26 cellular contexts compared by ENCODE assay signal in the genomic region with DNA sequence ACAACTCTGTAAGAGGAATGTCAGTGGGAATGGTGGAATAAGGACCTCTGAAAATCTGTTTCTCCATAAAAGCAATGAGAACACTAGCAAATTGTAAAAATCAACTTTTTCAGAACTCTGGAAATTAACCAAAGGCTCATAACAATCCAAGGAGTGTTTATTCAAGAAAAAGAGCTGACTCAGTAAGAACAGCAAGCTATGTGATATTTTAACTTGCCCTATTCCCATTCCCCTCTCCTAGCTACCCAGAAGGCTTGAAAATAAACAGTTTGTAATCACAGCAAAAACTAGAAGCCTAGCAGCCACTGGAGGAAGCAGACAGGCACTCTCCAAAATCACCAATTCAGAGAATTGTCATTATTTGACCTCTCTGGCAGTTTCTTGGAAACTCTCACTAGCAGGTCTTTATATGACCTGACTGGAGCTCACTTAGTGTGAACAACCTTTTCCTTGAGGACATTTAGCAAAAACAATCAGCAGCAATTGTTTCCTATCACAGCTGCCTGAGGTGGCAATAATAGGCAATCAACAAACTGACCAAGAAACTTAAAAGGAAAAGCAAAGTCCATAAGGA.
DNase-seq lines count a peak whose midpoint lies in the region; ATAC-seq and TF ChIP-seq lines count a peak whose summit lies in the region.
"Had no signal": no experiment of that assay in that cellular context is flagged by ENCODE, and none has a peak within 500 bp of the region (broad histone marks: within the 10 kb centered on the region; RNA-seq: fewer than 3 reads in every experiment).

No MANE protein-coding gene starts in this region.

- H3K27me3 ChIP-seq in left lung: no peaks in the 10 kb centered on the region
- H3K27me3 ChIP-seq: Peyer's patch, SJCRH30, upper lobe of right lung had no signal

- no peaks in the 10 kb centered on the region for H3K9me3 ChIP-seq in left lung
- H3K9me3 ChIP-seq: Peyer's patch, SJCRH30, upper lobe of right lung had no signal

- H3K4me3 Mint-ChIP-seq in activated CD4-positive, alpha-beta T cell treated with anti-CD3 and anti-CD28 coated beads, Interleukin-2, amount 10 ng/mL, durations not matched to agents 24 days and 14 days: no peak overlapping the region
- no peak overlapping the region for H3K4me3 Mint-ChIP-seq in stimulated activated effector memory CD8-positive, alpha-beta T cell treated with anti-CD3 and anti-CD28 coated beads, Interleukin-12 subunit alpha, Interleukin-12 subunit beta, amount 100 ng/mL, for 72 hours
- H3K4me3 Mint-ChIP-seq: activated naive CD4-positive, alpha-beta T cell treated with anti-CD3 and anti-CD28 coated beads, Interleukin-2, amount 50 U/mL, for 24 hours; CD8-positive, alpha-beta memory T cell; HFFc6; T-helper 17 cell had no signal

- in situ Hi-C loops in astrocyte of the spinal cord (cut with HindIII; ENCODE audit: low sequenced_read_pairs): no loop called here

- H3K27ac Mint-ChIP-seq in activated CD4-positive, alpha-beta T cell treated with anti-CD3 and anti-CD28 coated beads, Interleukin-2, amount 10 ng/mL, durations not matched to agents 24 days and 14 days: no peak overlapping the region
- no peak overlapping the region for H3K27ac Mint-ChIP-seq in stimulated activated effector memory CD8-positive, alpha-beta T cell treated with anti-CD3 and anti-CD28 coated beads, Interleukin-12 subunit alpha, Interleukin-12 subunit beta, amount 100 ng/mL, for 72 hours
- H3K27ac Mint-ChIP-seq: activated naive CD4-positive, alpha-beta T cell treated with anti-CD3 and anti-CD28 coated beads, Interleukin-2, amount 50 U/mL, for 24 hours; CD8-positive, alpha-beta memory T cell; T-helper 17 cell had no signal

- H3K4me1 Mint-ChIP-seq in activated CD4-positive, alpha-beta T cell treated with anti-CD3 and anti-CD28 coated beads, Interleukin-2, amount 10 ng/mL, durations not matched to agents 24 days and 14 days: peaks cover 11% of the 10 kb centered on the region
- no peaks in the 10 kb centered on the region for H3K4me1 Mint-ChIP-seq in stimulated activated effector memory CD8-positive, alpha-beta T cell treated with anti-CD3 and anti-CD28 coated beads, Interleukin-12 subunit alpha, Interleukin-12 subunit beta, amount 100 ng/mL, for 72 hours

- H3K4me1 ChIP-seq in left lung: peaks cover 6 to 8% of the 10 kb centered on the region in 2 donors
- H3K4me1 ChIP-seq: Peyer's patch, SJCRH30, upper lobe of right lung had no signal

- H3K4me3 ChIP-seq in astrocyte of the spinal cord (ENCODE audit: low read depth, low read length) (no peak overlapping the region), left lung (no peak overlapping the region)
- H3K4me3 ChIP-seq: lung, Peyer's patch, SJCRH30, skin epidermis, upper lobe of right lung had no signal

- no peaks in the 10 kb centered on the region for H3K36me3 ChIP-seq in left lung
- H3K36me3 ChIP-seq: Peyer's patch, SJCRH30, upper lobe of right lung had no signal

- ATAC-seq in left lung (peak; percentile 64), GM21390 (IDR thresholded peaks at IDR 0.05; ENCODE audit: unreplicated experiment) (no peak)
- peak; percentile 34 for ATAC-seq in stimulated activated effector memory CD8-positive, alpha-beta T cell treated with anti-CD3 and anti-CD28 coated beads, Interleukin-12 subunit alpha, Interleukin-12 subunit beta, amount 100 ng/mL, for 72 hours
- ATAC-seq: T-helper 17 cell had no signal

- peak overlapping the region; percentile 24 to 61 for H3K27ac ChIP-seq in left lung
- H3K27ac ChIP-seq: Peyer's patch, SJCRH30, upper lobe of right lung had no signal

- H3K36me3 Mint-ChIP-seq in activated CD4-positive, alpha-beta T cell treated with anti-CD3 and anti-CD28 coated beads, Interleukin-2, amount 10 ng/mL, durations not matched to agents 24 days and 14 days (ENCODE audit: low read depth): peaks cover 2% of the 10 kb centered on the region
- H3K36me3 Mint-ChIP-seq in stimulated activated effector memory CD8-positive, alpha-beta T cell treated with anti-CD3 and anti-CD28 coated beads, Interleukin-12 subunit alpha, Interleukin-12 subunit beta, amount 100 ng/mL, for 72 hours: no peaks in the 10 kb centered on the region
- H3K36me3 Mint-ChIP-seq: activated naive CD4-positive, alpha-beta T cell treated with anti-CD3 and anti-CD28 coated beads, Interleukin-2, amount 50 U/mL, for 24 hours; CD8-positive, alpha-beta memory T cell had no signal

- peak; percentile 46 for DNase-seq in activated CD4-positive, alpha-beta T cell treated with anti-CD3 and anti-CD28 coated beads, Interleukin-2, amount 10 ng/mL, durations not matched to agents 24 days and 14 days
- DNase-seq in activated CD4-positive, alpha-beta T cell treated with anti-CD3 and anti-CD28 coated beads for 1 hour: no peak
- peak; percentile 46 for DNase-seq in astrocyte of the spinal cord (ENCODE audit: low read depth, low spot score)
- no peak for DNase-seq in left lung
- DNase-seq in stimulated activated effector memory CD8-positive, alpha-beta T cell treated with anti-CD3 and anti-CD28 coated beads, Interleukin-12 subunit alpha, Interleukin-12 subunit beta, amount 100 ng/mL, for 72 hours (ENCODE audit: low spot score in 2 of 2): no peak
- DNase-seq in HPDE6-E6E7 (ENCODE audit: extremely low spot score): no peak
- no peak for DNase-seq in pons (ENCODE audit: low spot score)
- DNase-seq: 8988T; activated CD4-positive, alpha-beta T cell treated with anti-CD3 and anti-CD28 coated beads for 4 hours; activated CD8-positive, alpha-beta memory T cell treated with anti-CD3 and anti-CD28 coated beads, Interleukin-2, amount 50 U/mL, for 4 hours; CD8-positive, alpha-beta memory T cell; Kasumi-1; NCI-H1694; NCI-H2171 treated with DMSO at 0.1 percent for 48 hours; NCI-H524 treated with DMSO at 0.1 percent for 48 hours; Peyer's patch; SJCRH30; stimulated activated CD4-positive, alpha-beta T cell treated with anti-CD3 and anti-CD28 coated beads, Interleukin-1b, Interleukin-23, amount 100 ng/mL, for 48 hours; substantia nigra; T-helper 17 cell; upper lobe of right lung had no signal

- intact Hi-C loops in activated CD4-positive, alpha-beta T cell treated with anti-CD3 and anti-CD28 coated beads, Interleukin-2, amount 10 ng/mL, durations not matched to agents 24 days and 14 days (cut with micrococcal nuclease): no loop called here
- intact Hi-C loops in left lung (cut with DNase I): no loop called here

- no peak for TF ChIP-seq CTCF in astrocyte of the spinal cord (IDR thresholded peaks at IDR 0.05; ENCODE audit: low read depth, low read length)
- no peak for TF ChIP-seq CTCF in left lung (IDR thresholded peaks at IDR 0.05)

- H3K27me3 Mint-ChIP-seq in activated CD4-positive, alpha-beta T cell treated with anti-CD3 and anti-CD28 coated beads, Interleukin-2, amount 10 ng/mL, durations not matched to agents 24 days and 14 days: no peaks in the 10 kb centered on the region
- H3K27me3 Mint-ChIP-seq: activated naive CD4-positive, alpha-beta T cell treated with anti-CD3 and anti-CD28 coated beads, Interleukin-2, amount 50 U/mL, for 24 hours; T-helper 17 cell had no signal

- peaks cover 10% of the 10 kb centered on the region for H3K9me3 Mint-ChIP-seq in activated CD4-positive, alpha-beta T cell treated with anti-CD3 and anti-CD28 coated beads, Interleukin-2, amount 10 ng/mL, durations not matched to agents 24 days and 14 days
- no peaks in the 10 kb centered on the region for H3K9me3 Mint-ChIP-seq in stimulated activated effector memory CD8-positive, alpha-beta T cell treated with anti-CD3 and anti-CD28 coated beads, Interleukin-12 subunit alpha, Interleukin-12 subunit beta, amount 100 ng/mL, for 72 hours
- H3K9me3 Mint-ChIP-seq: activated naive CD4-positive, alpha-beta T cell treated with anti-CD3 and anti-CD28 coated beads, Interleukin-2, amount 50 U/mL, for 24 hours; CD8-positive, alpha-beta memory T cell; HFFc6 had no signal

Comparison
In these comparisons a context has a peak if more than half of its experiments do, and no peak if none do; other contexts are left out.
1. DNase-seq: peak in activated CD4-positive, alpha-beta T cell treated with anti-CD3 and anti-CD28 coated beads, Interleukin-2, amount 10 ng/mL, durations not matched to agents 24 days and 14 days (single experiment) and astrocyte of the spinal cord (single experiment); none in activated CD4-positive, alpha-beta T cell treated with anti-CD3 and anti-CD28 coated beads for 1 hour (single experiment), left lung (0 of 2), stimulated activated effector memory CD8-positive, alpha-beta T cell treated with anti-CD3 and anti-CD28 coated beads, Interleukin-12 subunit alpha, Interleukin-12 subunit beta, amount 100 ng/mL, for 72 hours (0 of 2), HPDE6-E6E7 (single experiment) and pons (single experiment).